20 cellular contexts compared by ENCODE assay signal in the genomic region with DNA sequence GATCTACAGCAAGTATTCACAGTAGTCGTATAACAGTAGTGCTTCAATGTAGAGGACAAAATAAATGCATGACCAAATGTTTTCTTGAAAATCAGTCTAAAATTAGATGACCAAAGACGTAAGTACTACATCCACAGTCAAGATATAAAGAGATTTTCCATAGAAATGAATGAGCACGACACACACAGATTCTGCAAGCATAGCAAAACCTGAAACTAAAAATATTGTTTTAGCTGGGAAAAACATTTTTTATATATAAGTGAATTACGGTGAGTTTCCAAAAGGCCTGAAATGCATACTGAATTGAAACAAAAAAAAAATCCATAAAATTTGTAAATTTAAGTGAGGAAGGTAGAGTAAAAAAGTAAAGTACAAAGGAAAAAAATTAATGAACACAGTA.
A peak's percentile ranks its signal among the peaks of the same experiment; 100 is the strongest.
DNase-seq lines count a peak whose midpoint lies in the region; ATAC-seq, FAIRE-seq and TF ChIP-seq lines count a peak whose summit lies in the region.
"Had no signal": no experiment of that assay in that cellular context is flagged by ENCODE, and none has a peak within 500 bp of the region (broad histone marks: within the 10 kb centered on the region; RNA-seq: fewer than 3 reads in every experiment).

No MANE protein-coding gene starts in this region.

- no peak for TF ChIP-seq RAD21 in K562 (CRISPR knock-in tag; conservative IDR thresholded peaks at IDR 0.05 in 1 of 2, IDR thresholded peaks at IDR 0.05 in 1 of 2)

- H3K9me1 ChIP-seq in K562 (ENCODE audit: control insufficient read depth, insufficient read depth, low read length), result no peaks in the 10 kb centered on the region

- in situ Hi-C loops in K562 (cut with MboI), result no loop called here

- no peak for TF ChIP-seq POLR2A in K562 (conservative IDR thresholded peaks at IDR 0.05)

- no peak for ATAC-seq in activated naive CD8-positive, alpha-beta T cell treated with anti-CD3 and anti-CD28 coated beads, Interleukin-2, amount 50 U/mL, for 24 hours
- no peak for ATAC-seq in K562
- ATAC-seq: A549; CD8-positive, alpha-beta T cell had no signal

- peaks cover 64% of the 10 kb centered on the region for H3K4me1 Mint-ChIP-seq in activated naive CD8-positive, alpha-beta T cell treated with anti-CD3 and anti-CD28 coated beads, Interleukin-2, amount 50 U/mL, for 24 hours
- peaks cover 45% of the 10 kb centered on the region for H3K4me1 Mint-ChIP-seq in activated naive CD8-positive, alpha-beta T cell treated with anti-CD3 and anti-CD28 coated beads for 36 hours

- no TSS peak for BruUV-seq in K562 (replicated peaks; lab: Mats Ljungman, UMichigan)

- intact Hi-C loops in K562 (cut with micrococcal nuclease), result no loop called here

- H3K36me3 Mint-ChIP-seq in activated naive CD8-positive, alpha-beta T cell treated with anti-CD3 and anti-CD28 coated beads, Interleukin-2, amount 50 U/mL, for 24 hours (ENCODE audit: low read depth), result peaks cover 19% of the 10 kb centered on the region
- peaks cover 46% of the 10 kb centered on the region for H3K36me3 Mint-ChIP-seq in activated naive CD8-positive, alpha-beta T cell treated with anti-CD3 and anti-CD28 coated beads for 36 hours
- H3K36me3 Mint-ChIP-seq: CD4-positive, CD25-positive, alpha-beta regulatory T cell had no signal

- no peak overlapping the region for H2AFZ ChIP-seq in K562 (ENCODE audit: low read depth, low read length)

- CTCF ChIA-PET in K562 (lab: Yijun Ruan, JAX; ENCODE audit: low intra/inter-chr PET ratio), result no interaction called here

- DNase-seq in activated naive CD8-positive, alpha-beta T cell treated with anti-CD3 and anti-CD28 coated beads, Interleukin-2, amount 50 U/mL, for 24 hours, result no peak
- DNase-seq in activated naive CD8-positive, alpha-beta T cell treated with anti-CD3 and anti-CD28 coated beads for 36 hours, result no peak
- DNase-seq in K562 (ENCODE audit: extremely low read depth in 1 of 4, low spot score in 3 of 4), result no peak
- DNase-seq in HTR-8/SVneo (ENCODE audit: insufficient read length, low spot score), result no peak
- DNase-seq in C1 segment of cervical spinal cord (lab: John Stamatoyannopoulos, UW), result no peak
- DNase-seq: 8988T; ACHN; AML-193; CD4-positive, CD25-positive, alpha-beta regulatory T cell; CD8-positive, alpha-beta T cell; DMS53; DMS79 treated with DMSO at 0.1 percent for 48 hours; GOT3; HFFc6 had no signal

- H3K27me3 ChIP-seq in K562 (ENCODE audit: control insufficient read depth in 2 of 2, insufficient read depth in 2 of 2, low read length in 2 of 2), result no peaks in the 10 kb centered on the region

- TF ChIP-seq EP300 in K562 (IDR thresholded peaks at IDR 0.05; ENCODE audit: low read length), result no peak

- H3K79me2 ChIP-seq in K562 (ENCODE audit: control insufficient read depth, insufficient read depth, low read length), result no peaks in the 10 kb centered on the region

- H3K9me3 ChIP-seq in K562 (replicated peaks; ENCODE audit: control insufficient read depth, insufficient read depth, low read depth, low read length), result no peaks in the 10 kb centered on the region
- H3K9me3 ChIP-seq: A549, HAP-1 had no signal

- peak overlapping the region; percentile 6 for H3K27ac Mint-ChIP-seq in activated naive CD8-positive, alpha-beta T cell treated with anti-CD3 and anti-CD28 coated beads, Interleukin-2, amount 50 U/mL, for 24 hours
- H3K27ac Mint-ChIP-seq in activated naive CD8-positive, alpha-beta T cell treated with anti-CD3 and anti-CD28 coated beads for 36 hours, result no peak overlapping the region
- H3K27ac Mint-ChIP-seq: CD4-positive, CD25-positive, alpha-beta regulatory T cell; CD8-positive, alpha-beta T cell; HFFc6 had no signal

- H3K27me3 Mint-ChIP-seq in activated naive CD8-positive, alpha-beta T cell treated with anti-CD3 and anti-CD28 coated beads, Interleukin-2, amount 50 U/mL, for 24 hours, result no peaks in the 10 kb centered on the region
- H3K27me3 Mint-ChIP-seq in activated naive CD8-positive, alpha-beta T cell treated with anti-CD3 and anti-CD28 coated beads for 36 hours, result no peaks in the 10 kb centered on the region
- H3K27me3 Mint-ChIP-seq: CD4-positive, CD25-positive, alpha-beta regulatory T cell had no signal

- H3K4me2 ChIP-seq in K562 (ENCODE audit: insufficient read depth, low read length), result no peak overlapping the region
- H3K4me2 ChIP-seq: A549 had no signal

- H3K9ac ChIP-seq in K562 (ENCODE audit: insufficient read depth in 1 of 2, low read depth in 2 of 2, low read length in 2 of 2), result no peak overlapping the region

- peaks cover 0 to 12% of the 10 kb centered on the region in 2 experiments; a peak in 3 of 5 replicates for H3K4me1 ChIP-seq in K562 (replicated peaks in 1 of 2; ENCODE audit: control insufficient read depth in 2 of 2, insufficient read depth in 2 of 2, low read length in 2 of 2)
- H3K4me1 ChIP-seq: A549, HAP-1 had no signal

- WGBS in K562 (ENCODE audit: insufficient coverage, low coverage, missing lambda C conversion rate), result 78% methylated on average over 4 of the region's 4 CpGs

- no peak overlapping the region for H3K4me3 Mint-ChIP-seq in activated naive CD8-positive, alpha-beta T cell treated with anti-CD3 and anti-CD28 coated beads, Interleukin-2, amount 50 U/mL, for 24 hours
- no peak overlapping the region for H3K4me3 Mint-ChIP-seq in activated naive CD8-positive, alpha-beta T cell treated with anti-CD3 and anti-CD28 coated beads for 36 hours
- H3K4me3 Mint-ChIP-seq: CD4-positive, CD25-positive, alpha-beta regulatory T cell; CD8-positive, alpha-beta T cell; HFFc6 had no signal

- no peaks in the 10 kb centered on the region for H4K20me1 ChIP-seq in K562 (replicated peaks; ENCODE audit: control insufficient read depth, insufficient read depth, low read length)

- no peaks in the 10 kb centered on the region for H3K36me3 ChIP-seq in K562 (ENCODE audit: control insufficient read depth, insufficient read depth, low read length)
- H3K36me3 ChIP-seq: HAP-1 had no signal

- H3K4me3 ChIP-seq in K562, result no peak overlapping the region
- H3K4me3 ChIP-seq: A549, HAP-1 had no signal

- H3K27ac ChIP-seq in K562 (ENCODE audit: extremely low read depth, low read depth, low read length), result no peak overlapping the region
- H3K27ac ChIP-seq: A549, C4-2B had no signal

- TF ChIP-seq CTCF in K562 (IDR thresholded peaks at IDR 0.05 in 2 of 3, conservative IDR thresholded peaks at IDR 0.05 in 1 of 3; ENCODE audit: insufficient read depth in 2 of 3, low read depth in 1 of 3, low read length in 3 of 3), result no peak

- POLR2A ChIA-PET in K562 (lab: Yijun Ruan, JAX), result interaction anchor here (0.7 kb wide), 1 partner anchor 14 kb away, joined by 3 read pairs; no protein-coding TSS in a partner anchor

- H3K9me3 Mint-ChIP-seq in activated naive CD8-positive, alpha-beta T cell treated with anti-CD3 and anti-CD28 coated beads, Interleukin-2, amount 50 U/mL, for 24 hours, result peaks cover 18% of the 10 kb centered on the region
- H3K9me3 Mint-ChIP-seq in activated naive CD8-positive, alpha-beta T cell treated with anti-CD3 and anti-CD28 coated beads for 36 hours, result peaks cover 16% of the 10 kb centered on the region
- H3K9me3 Mint-ChIP-seq: CD8-positive, alpha-beta T cell; HFFc6 had no signal

- FAIRE-seq in G401.6 (lab: Jason Lieb, UNC) (peak; percentile 33), K562 (lab: Jason Lieb, UNC) (no peak), HTR-8/SVneo (lab: Jason Lieb, UNC) (no peak)
- FAIRE-seq: A549, GM12892, H54 had no signal

TF ChIP-seq in K562, 482 proteins besides CTCF, POLR2A, EP300 and RAD21:
- TF ChIP-seq C11orf30 (IDR thresholded peaks at IDR 0.05; ENCODE audit: low read depth) (peak; percentile 33; the same call in 1 of the 2 replicates), ZNF551 (CRISPR knock-in tag; IDR thresholded peaks at IDR 0.05) (no peak), ZNF316 (IDR thresholded peaks at IDR 0.05) (peak; percentile 60)
